ENCODE assay signal across 9 cellular contexts in the genomic region with DNA sequence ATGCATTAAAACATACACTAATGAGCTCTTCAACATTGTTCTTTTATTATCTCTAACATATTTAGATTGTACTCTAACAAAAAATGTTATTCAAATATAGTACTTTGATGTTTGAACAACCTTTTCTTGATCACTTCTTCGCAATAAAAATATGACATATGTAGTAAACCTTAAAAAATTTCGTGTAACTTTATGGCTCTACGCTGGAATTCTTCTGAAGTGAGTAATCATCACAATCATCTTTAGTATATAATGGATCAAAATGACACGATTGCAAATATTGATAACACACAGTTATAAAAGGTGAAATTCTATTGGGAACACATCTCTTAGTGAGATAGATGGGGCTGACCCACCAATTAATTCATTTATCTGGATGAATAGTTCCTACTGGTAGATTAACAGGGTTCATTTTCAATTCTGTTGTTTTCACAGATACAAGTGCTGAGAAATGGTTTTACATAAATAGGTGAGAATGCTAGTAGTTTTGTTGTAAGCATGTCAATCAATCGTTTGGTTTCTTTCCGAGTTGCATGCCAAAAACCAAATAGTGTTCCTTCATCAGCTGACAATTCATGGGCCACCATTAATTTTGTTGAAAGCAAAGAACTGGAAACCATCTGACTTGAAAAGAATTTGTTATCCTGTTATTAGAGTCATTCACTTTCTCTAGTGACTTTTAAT. TPM values are rescaled to one million over a fixed set of nuclear protein-coding genes. Genes with fewer than 3 reads are reported as not detected.
A peak's percentile ranks its signal among the peaks of the same experiment; 100 is the strongest.
DNase-seq lines count a peak whose midpoint lies in the region; ATAC-seq and TF ChIP-seq lines count a peak whose summit lies in the region.
"Had no signal": no experiment of that assay in that cellular context is flagged by ENCODE, and none has a peak within 500 bp of the region (broad histone marks: within the 10 kb centered on the region; RNA-seq: fewer than 3 reads in every experiment).

No MANE protein-coding gene starts in this region.

- H3K4me1 ChIP-seq in HEK293 (ENCODE audit: control insufficient read depth, insufficient read depth, low read length): no peaks in the 10 kb centered on the region
- H3K4me1 ChIP-seq in gastrocnemius medialis: peaks cover 29 to 35% of the 10 kb centered on the region in 2 donors

- peak overlapping the region; percentile 94 to 99 (median 98) for H3K4me3 Mint-ChIP-seq in T-cell

- H3K27ac ChIP-seq in HEK293 (ENCODE audit: extremely low read depth, low read depth, low read length) (no peak overlapping the region), gastrocnemius medialis (peak overlapping the region; percentile 83 to 98 (median 88))

- in situ Hi-C loops in gastrocnemius medialis (cut with MboI; ENCODE audit: low sequenced_read_pairs in 4 of 4): loop anchor here in 3 of 4 donors (5.0 to 10.0 kb wide), 3 partner anchors 92 to 102 kb away; a partner anchor contains a TSS
- in situ Hi-C loops in ACHN (cut with HindIII; ENCODE audit: low pct_ligation_motif_present, low pct_unique_long_range_greater_than_20kb, low sequenced_read_pairs): no loop called here

- peak overlapping the region; percentile 89 for H3K4me3 ChIP-seq in HEK293 (ENCODE audit: low read depth, low read length)
- peak overlapping the region; percentile 99 for H3K4me3 ChIP-seq in fibroblast of pulmonary artery (replicated peaks; ENCODE audit: low read depth, low read length)
- peak overlapping the region; percentile 90 to 100 (median 93) for H3K4me3 ChIP-seq in gastrocnemius medialis

- intact Hi-C loops in gastrocnemius medialis (cut with DNase I; ENCODE audit: low total_unique reads): loop anchor here (2.0 to 5.0 kb wide), 4 partner anchors 96 to 214 kb away; a partner anchor contains a TSS

- DNase-seq in T-cell (no peak), fibroblast of pulmonary artery (ENCODE audit: low read depth) (no peak), gastrocnemius medialis (no peak), amniotic stem cell (lab: John Stamatoyannopoulos, UW) (no peak), AML-193 (lab: John Stamatoyannopoulos, UW) (no peak), ACHN (no peak)
- DNase-seq: activated effector memory CD4-positive, alpha-beta T cell treated with Interleukin-2 at 50 U/mL for 16 hours had no signal

- H3K9me3 Mint-ChIP-seq in T-cell: no peaks in the 10 kb centered on the region

- peaks cover 10 to 22% of the 10 kb centered on the region in 2 experiments; a peak in 2 of 3 replicates for H3K36me3 ChIP-seq in HEK293 (ENCODE audit: control insufficient read depth in 2 of 2, insufficient read depth in 1 of 2, low read length in 2 of 2)
- H3K36me3 ChIP-seq in gastrocnemius medialis: peaks cover 0 to 12% of the 10 kb centered on the region in 2 donors

- CTCF ChIA-PET in HEK293 (lab: Yijun Ruan, JAX) (interaction anchor here (1.1 to 1.6 kb wide), 3 partner anchors 103 to 148 kb away, joined by 3 to 5 read pairs (median 5); no protein-coding TSS in a partner anchor), T-cell (lab: Charles Lee) (interaction anchor here (1.4 to 3.3 kb wide), 3 partner anchors 16 to 82 kb away, joined by 3 to 18 read pairs (median 6); no protein-coding TSS in a partner anchor)

- TF ChIP-seq CTCF in HEK293 (tag by site-specific recombination; IDR thresholded peaks at IDR 0.05) (no peak), fibroblast of pulmonary artery (IDR thresholded peaks at IDR 0.05; ENCODE audit: low read length, missing control alignments) (no peak), gastrocnemius medialis (IDR thresholded peaks at IDR 0.05 in 4 of 5, conservative IDR thresholded peaks at IDR 0.05 in 1 of 5) (no peak)

- ATAC-seq in T-cell (replicated peaks in 1 of 4): no peak
- ATAC-seq in gastrocnemius medialis: no peak
- no peak for ATAC-seq in GM21717 (IDR thresholded peaks at IDR 0.05; ENCODE audit: unreplicated experiment)

- H3K4me1 Mint-ChIP-seq in T-cell: peaks cover 24 to 57% (median 50%) of the 10 kb centered on the region in 3 donors

- H3K27me3 ChIP-seq in gastrocnemius medialis: no peaks in the 10 kb centered on the region

- POLR2A ChIA-PET in HEK293 (lab: Yijun Ruan, JAX): interaction anchor here (0.7 to 1.8 kb wide), 3 partner anchors 9 to 130 kb away, joined by 4 to 13 read pairs (median 4); a partner anchor contains a TSS
- POLR2A ChIA-PET in T-cell (lab: Charles Lee): interaction anchor here (0.6 to 1.0 kb wide), 3 partner anchors 16 to 1375 kb away, joined by 4 to 12 read pairs (median 4); no protein-coding TSS in a partner anchor

- peaks cover 18% of the 10 kb centered on the region for H3K36me3 Mint-ChIP-seq in T-cell

- no peak for TF ChIP-seq POLR2A in gastrocnemius medialis (IDR thresholded peaks at IDR 0.05)

- H3K27ac Mint-ChIP-seq in T-cell: peak overlapping the region; percentile 100

- H3K9me3 ChIP-seq in HEK293 (ENCODE audit: control insufficient read depth, insufficient read depth, low read depth, low read length) (no peaks in the 10 kb centered on the region), gastrocnemius medialis (no peaks in the 10 kb centered on the region)

- no peaks in the 10 kb centered on the region for H3K27me3 Mint-ChIP-seq in T-cell

TF ChIP-seq in HEK293, 187 proteins besides CTCF, POLR2A, EP300 and RAD21:
- TF ChIP-seq SP7 (tag by site-specific recombination; IDR thresholded peaks at IDR 0.05) (no peak), ZNF404 (tag by site-specific recombination; IDR thresholded peaks at IDR 0.05) (no peak), ZNF2 (tag by site-specific recombination; IDR thresholded peaks at IDR 0.05) (no peak), BCL11B (tag by site-specific recombination; IDR thresholded peaks at IDR 0.05; ENCODE audit: low read depth) (no peak), ZBTB21 (tag by site-specific recombination; IDR thresholded peaks at IDR 0.05) (no peak), ZNF169 (tag by site-specific recombination; IDR thresholded peaks at IDR 0.05) (no peak), ZNF112 (tag by site-specific recombination; IDR thresholded peaks at IDR 0.05) (no peak), ZNF174 (tag by site-specific recombination; IDR thresholded peaks at IDR 0.05) (no peak), ZNF416 (tag by site-specific recombination; IDR thresholded peaks at IDR 0.05) (no peak), ZNF544 (tag by site-specific recombination; IDR thresholded peaks at IDR 0.05) (no peak), ZNF626 (tag by site-specific recombination; IDR thresholded peaks at IDR 0.05) (no peak)

RNA-seq across cellular contexts. Expression of a gene that starts 1.5 kb away (rescaled TPM):
- total RNA-seq in T-cell: 10 to 100 TPM; 12.4 to 16.9 (median 15.2) TPM
- 10 to 100 TPM; 19.9 to 31.9 (median 24.0) TPM for total RNA-seq in gastrocnemius medialis

RNA-seq across cellular contexts. Expression of a gene that starts 8.8 kb away (rescaled TPM):
- total RNA-seq in T-cell (not detected), gastrocnemius medialis (not detected)
